ENCODE assay signal across 1 cellular context in the genomic region with DNA sequence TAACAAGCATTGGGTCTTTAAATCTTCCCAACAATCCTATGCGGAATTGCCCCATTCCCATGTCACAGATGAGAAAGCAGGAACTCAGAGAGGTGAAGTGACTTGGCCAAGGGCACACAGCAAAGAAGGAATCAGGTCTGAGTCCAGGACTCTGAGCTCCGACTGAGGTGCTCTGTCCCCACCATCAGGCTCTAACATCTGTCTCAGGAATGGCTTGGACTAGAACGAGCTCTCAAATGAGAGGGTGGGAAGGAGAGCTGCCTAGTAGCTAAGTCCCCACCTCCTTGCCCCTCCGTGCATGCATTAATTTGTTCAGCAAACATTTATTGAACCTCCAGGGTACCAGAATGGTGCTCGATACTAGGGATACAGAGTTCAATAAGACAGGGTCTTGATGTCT.
TF ChIP-seq lines count a peak whose summit lies in the region.

No MANE protein-coding gene starts in this region.

TF ChIP-seq in GM23338, 12 proteins besides CTCF, POLR2A, EP300 and RAD21 (continued from another document):
- TF ChIP-seq, protein P1, sequence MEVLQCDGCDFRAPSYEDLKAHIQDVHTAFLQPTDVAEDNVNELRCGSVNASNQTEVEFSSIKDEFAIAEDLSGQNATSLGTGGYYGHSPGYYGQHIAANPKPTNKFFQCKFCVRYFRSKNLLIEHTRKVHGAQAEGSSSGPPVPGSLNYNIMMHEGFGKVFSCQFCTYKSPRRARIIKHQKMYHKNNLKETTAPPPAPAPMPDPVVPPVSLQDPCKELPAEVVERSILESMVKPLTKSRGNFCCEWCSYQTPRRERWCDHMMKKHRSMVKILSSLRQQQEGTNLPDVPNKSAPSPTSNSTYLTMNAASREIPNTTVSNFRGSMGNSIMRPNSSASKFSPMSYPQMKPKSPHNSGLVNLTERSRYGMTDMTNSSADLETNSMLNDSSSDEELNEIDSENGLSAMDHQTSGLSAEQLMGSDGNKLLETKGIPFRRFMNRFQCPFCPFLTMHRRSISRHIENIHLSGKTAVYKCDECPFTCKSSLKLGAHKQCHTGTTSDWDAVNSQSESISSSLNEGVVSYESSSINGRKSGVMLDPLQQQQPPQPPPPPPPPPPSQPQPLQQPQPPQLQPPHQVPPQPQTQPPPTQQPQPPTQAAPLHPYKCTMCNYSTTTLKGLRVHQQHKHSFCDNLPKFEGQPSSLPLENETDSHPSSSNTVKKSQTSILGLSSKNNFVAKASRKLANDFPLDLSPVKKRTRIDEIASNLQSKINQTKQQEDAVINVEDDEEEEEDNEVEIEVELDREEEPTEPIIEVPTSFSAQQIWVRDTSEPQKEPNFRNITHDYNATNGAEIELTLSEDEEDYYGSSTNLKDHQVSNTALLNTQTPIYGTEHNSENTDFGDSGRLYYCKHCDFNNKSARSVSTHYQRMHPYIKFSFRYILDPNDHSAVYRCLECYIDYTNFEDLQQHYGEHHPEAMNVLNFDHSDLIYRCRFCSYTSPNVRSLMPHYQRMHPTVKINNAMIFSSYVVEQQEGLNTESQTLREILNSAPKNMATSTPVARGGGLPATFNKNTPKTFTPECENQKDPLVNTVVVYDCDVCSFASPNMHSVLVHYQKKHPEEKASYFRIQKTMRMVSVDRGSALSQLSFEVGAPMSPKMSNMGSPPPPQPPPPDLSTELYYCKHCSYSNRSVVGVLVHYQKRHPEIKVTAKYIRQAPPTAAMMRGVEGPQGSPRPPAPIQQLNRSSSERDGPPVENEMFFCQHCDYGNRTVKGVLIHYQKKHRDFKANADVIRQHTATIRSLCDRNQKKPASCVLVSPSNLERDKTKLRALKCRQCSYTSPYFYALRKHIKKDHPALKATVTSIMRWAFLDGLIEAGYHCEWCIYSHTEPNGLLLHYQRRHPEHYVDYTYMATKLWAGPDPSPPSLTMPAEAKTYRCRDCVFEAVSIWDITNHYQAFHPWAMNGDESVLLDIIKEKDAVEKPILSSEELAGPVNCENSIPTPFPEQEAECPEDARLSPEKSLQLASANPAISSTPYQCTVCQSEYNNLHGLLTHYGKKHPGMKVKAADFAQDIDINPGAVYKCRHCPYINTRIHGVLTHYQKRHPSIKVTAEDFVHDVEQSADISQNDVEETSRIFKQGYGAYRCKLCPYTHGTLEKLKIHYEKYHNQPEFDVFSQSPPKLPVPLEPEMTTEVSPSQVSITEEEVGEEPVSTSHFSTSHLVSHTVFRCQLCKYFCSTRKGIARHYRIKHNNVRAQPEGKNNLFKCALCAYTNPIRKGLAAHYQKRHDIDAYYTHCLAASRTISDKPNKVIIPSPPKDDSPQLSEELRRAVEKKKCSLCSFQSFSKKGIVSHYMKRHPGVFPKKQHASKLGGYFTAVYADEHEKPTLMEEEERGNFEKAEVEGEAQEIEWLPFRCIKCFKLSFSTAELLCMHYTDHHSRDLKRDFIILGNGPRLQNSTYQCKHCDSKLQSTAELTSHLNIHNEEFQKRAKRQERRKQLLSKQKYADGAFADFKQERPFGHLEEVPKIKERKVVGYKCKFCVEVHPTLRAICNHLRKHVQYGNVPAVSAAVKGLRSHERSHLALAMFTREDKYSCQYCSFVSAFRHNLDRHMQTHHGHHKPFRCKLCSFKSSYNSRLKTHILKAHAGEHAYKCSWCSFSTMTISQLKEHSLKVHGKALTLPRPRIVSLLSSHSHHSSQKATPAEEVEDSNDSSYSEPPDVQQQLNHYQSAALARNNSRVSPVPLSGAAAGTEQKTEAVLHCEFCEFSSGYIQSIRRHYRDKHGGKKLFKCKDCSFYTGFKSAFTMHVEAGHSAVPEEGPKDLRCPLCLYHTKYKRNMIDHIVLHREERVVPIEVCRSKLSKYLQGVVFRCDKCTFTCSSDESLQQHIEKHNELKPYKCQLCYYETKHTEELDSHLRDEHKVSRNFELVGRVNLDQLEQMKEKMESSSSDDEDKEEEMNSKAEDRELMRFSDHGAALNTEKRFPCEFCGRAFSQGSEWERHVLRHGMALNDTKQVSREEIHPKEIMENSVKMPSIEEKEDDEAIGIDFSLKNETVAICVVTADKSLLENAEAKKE (CRISPR knock-in tag; IDR thresholded peaks at IDR 0.05): no peak
- no peak for TF ChIP-seq STAT1 (IDR thresholded peaks at IDR 0.05; ENCODE audit: unreplicated experiment)
- no peak for TF ChIP-seq ZNF331 (CRISPR knock-in tag; IDR thresholded peaks at IDR 0.05; ENCODE audit: low read depth)
- TF ChIP-seq NANOG (IDR thresholded peaks at IDR 0.05; ENCODE audit: borderline replicate concordance): no peak
- no peak for TF ChIP-seq REST (IDR thresholded peaks at IDR 0.05; ENCODE audit: unreplicated experiment)
- no peak for TF ChIP-seq ZNF114 (CRISPR knock-in tag; IDR thresholded peaks at IDR 0.05)
- no peak for TF ChIP-seq EZH2 (IDR thresholded peaks at IDR 0.05; ENCODE audit: low read depth, unreplicated experiment)
- TF ChIP-seq POLR2AphosphoS5 (IDR thresholded peaks at IDR 0.05; ENCODE audit: low read depth): no peak
- no peak for TF ChIP-seq JUNB (IDR thresholded peaks at IDR 0.05; ENCODE audit: unreplicated experiment)
- no peak for TF ChIP-seq CREB1 (CRISPR knock-in tag; IDR thresholded peaks at IDR 0.05; ENCODE audit: low read depth)
- no peak for TF ChIP-seq ETS1 (IDR thresholded peaks at IDR 0.05)
